ENCODE assay signal across 1 cellular context in the genomic region with DNA sequence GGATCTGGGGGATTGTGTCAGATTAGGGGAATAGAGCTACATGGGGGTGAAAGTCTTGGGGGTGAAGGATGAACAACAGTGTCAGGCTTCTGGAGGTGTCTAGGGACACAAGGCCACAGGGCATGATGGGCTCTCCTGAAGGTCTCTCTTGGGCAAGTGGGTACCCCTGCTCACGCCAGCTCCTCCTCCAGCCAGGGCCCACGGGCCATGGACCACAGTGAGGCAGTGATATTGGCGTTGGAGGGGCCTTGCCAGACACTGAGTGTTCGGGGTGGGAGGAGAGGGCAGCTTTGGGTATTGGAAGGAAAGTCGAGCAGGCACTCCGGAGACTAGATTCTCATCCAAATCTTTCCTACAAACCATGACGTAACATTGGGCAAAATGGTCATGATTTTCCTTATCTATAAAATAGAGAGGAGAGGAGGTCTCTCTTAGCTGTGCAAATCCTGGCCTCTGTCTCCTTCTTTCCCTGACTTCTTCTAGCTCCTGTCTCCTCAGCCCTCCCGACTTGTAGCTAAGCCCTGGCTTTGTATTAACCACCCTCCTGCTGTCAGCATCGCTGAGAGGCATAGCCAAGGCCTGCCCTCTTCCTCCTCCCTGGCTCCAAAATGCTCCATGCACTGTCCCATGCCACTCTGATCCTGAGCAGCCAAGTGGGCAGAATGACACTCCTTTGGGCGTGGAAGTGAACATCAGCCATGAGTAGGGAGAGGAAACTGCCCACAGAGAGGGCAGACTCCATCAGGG.
TF ChIP-seq lines count a peak whose summit lies in the region.

No MANE protein-coding gene starts in this region.

TF ChIP-seq in endothelial cell of umbilical vein, 7 proteins besides CTCF, POLR2A, EP300 and RAD21:
- TF ChIP-seq JUN (IDR thresholded peaks at IDR 0.05; ENCODE audit: borderline replicate concordance, insufficient read depth, insufficient read length, low read depth) (no peak), POLR2AphosphoS5 (IDR thresholded peaks at IDR 0.05; ENCODE audit: insufficient read depth, low read depth, low read length) (no peak), EZH2 (IDR thresholded peaks at IDR 0.05; ENCODE audit: borderline replicate concordance, low read depth, low read length, severe bottlenecking) (no peak), MYC (IDR thresholded peaks at IDR 0.05; ENCODE audit: low read depth, low read length) (no peak), FOS (IDR thresholded peaks at IDR 0.05; ENCODE audit: borderline replicate concordance, insufficient read depth, low read length) (no peak), GATA2 (IDR thresholded peaks at IDR 0.05; ENCODE audit: insufficient read depth, insufficient read length, low read depth, low read length) (no peak)
- TF ChIP-seq, protein P1, sequence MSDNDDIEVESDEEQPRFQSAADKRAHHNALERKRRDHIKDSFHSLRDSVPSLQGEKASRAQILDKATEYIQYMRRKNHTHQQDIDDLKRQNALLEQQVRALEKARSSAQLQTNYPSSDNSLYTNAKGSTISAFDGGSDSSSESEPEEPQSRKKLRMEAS (IDR thresholded peaks at IDR 0.05; ENCODE audit: insufficient read depth, insufficient read length), result no peak
